ENCODE assay signal across 8 cellular contexts in genomic region chr1:6743189-6744101, GRCh38. TPM values are rescaled to one million over a fixed set of nuclear protein-coding genes. Genes with fewer than 3 reads are reported as not detected.
DNase-seq lines count a peak whose midpoint lies in the region; ATAC-seq, FAIRE-seq and TF ChIP-seq lines count a peak whose summit lies in the region.

No MANE protein-coding gene starts in this region.

- H3K4me1 ChIP-seq in OCI-LY7 (ENCODE audit: insufficient read depth, low read length, poor library complexity, severe bottlenecking) (no peaks in the 10 kb centered on the region), thoracic aorta (ENCODE audit: control insufficient read depth in 1 of 2, low read depth in 2 of 2) (peaks cover 16 to 18% of the 10 kb centered on the region in 2 donors)

- peak; percentile 59 for ATAC-seq in left lobe of liver
- ATAC-seq in thoracic aorta (ENCODE audit: insufficient number of reproducible peaks, low FRiP score, low read depth) = peak; percentile 90

- no peak overlapping the region for H3K4me3 ChIP-seq in OCI-LY7 (ENCODE audit: low read depth, low read length, poor library complexity, severe bottlenecking)
- H3K4me3 ChIP-seq in bronchial epithelial cell (ENCODE audit: low read depth, low read length) = no peak overlapping the region
- H3K4me3 ChIP-seq in thoracic aorta = peak overlapping the region; percentile 63

- H3K36me3 ChIP-seq in OCI-LY7 (ENCODE audit: insufficient read depth, low read length) = no peaks in the 10 kb centered on the region
- no peaks in the 10 kb centered on the region for H3K36me3 ChIP-seq in bronchial epithelial cell (ENCODE audit: control insufficient read depth, insufficient read depth, low read length)
- H3K36me3 ChIP-seq in thoracic aorta = no peaks in the 10 kb centered on the region

- H4K20me1 ChIP-seq in OCI-LY7 (ENCODE audit: insufficient read depth, low read length) = no peaks in the 10 kb centered on the region

- H2AFZ ChIP-seq in OCI-LY7 (ENCODE audit: low read length) = peak overlapping the region; percentile 50; the same call in 1 of the 2 replicates

- H3K27ac Mint-ChIP-seq in activated CD4-positive, alpha-beta T cell treated with anti-CD3 and anti-CD28 coated beads, Interleukin-2, amount 10 ng/mL, durations not matched to agents 7 days and 5 days = no peak overlapping the region

- H3K27me3 ChIP-seq in bronchial epithelial cell (ENCODE audit: control insufficient read depth, insufficient read depth, low read length) = peaks cover 3% of the 10 kb centered on the region
- H3K27me3 ChIP-seq in thoracic aorta (replicated peaks; ENCODE audit: insufficient read depth) = no peaks in the 10 kb centered on the region

- H3K27me3 Mint-ChIP-seq in activated CD4-positive, alpha-beta T cell treated with anti-CD3 and anti-CD28 coated beads, Interleukin-2, amount 10 ng/mL, durations not matched to agents 7 days and 5 days = peaks cover 8% of the 10 kb centered on the region

- H3K4me3 Mint-ChIP-seq in activated CD4-positive, alpha-beta T cell treated with anti-CD3 and anti-CD28 coated beads, Interleukin-2, amount 10 ng/mL, durations not matched to agents 7 days and 5 days = no peak overlapping the region

- intact Hi-C loops in OCI-LY7 (cut with micrococcal nuclease; ENCODE audit: unreplicated experiment) = no loop called here

- no peaks in the 10 kb centered on the region for H3K9me3 Mint-ChIP-seq in activated CD4-positive, alpha-beta T cell treated with anti-CD3 and anti-CD28 coated beads, Interleukin-2, amount 10 ng/mL, durations not matched to agents 7 days and 5 days

- H3K9me3 ChIP-seq in OCI-LY7 (ENCODE audit: low read length) = no peaks in the 10 kb centered on the region
- H3K9me3 ChIP-seq in thoracic aorta = no peaks in the 10 kb centered on the region

- no TSS peak for BruUV-seq in OCI-LY7 (replicated peaks; lab: Mats Ljungman, UMichigan)

- H3K4me2 ChIP-seq in OCI-LY7 (ENCODE audit: low read length) = no peak overlapping the region; the same call in 1 of the 2 replicates

- POLR2A ChIA-PET in activated CD4-positive, alpha-beta T cell treated with anti-CD3 and anti-CD28 coated beads, Interleukin-2, amount 10 ng/mL, durations not matched to agents 7 days and 5 days (lab: Charles Lee) = no interaction called here
- POLR2A ChIA-PET in OCI-LY7 (lab: Charles Lee) = interaction anchor here (0.6 to 1.0 kb wide), 4 partner anchors 32 to 412 kb away, joined by 3 to 5 read pairs (median 4); no protein-coding TSS in a partner anchor

- H3K27ac ChIP-seq in OCI-LY7 (ENCODE audit: low read depth, low read length, poor library complexity, severe bottlenecking) (no peak overlapping the region), thoracic aorta (peak overlapping the region; percentile 78 to 97)

- no peak for FAIRE-seq in bronchial epithelial cell (lab: Jason Lieb, UNC)

- no peaks in the 10 kb centered on the region for H3K79me2 ChIP-seq in OCI-LY7 (ENCODE audit: insufficient read depth, low read depth, low read length)

- TF ChIP-seq CTCF in OCI-LY7 (conservative IDR thresholded peaks at IDR 0.05; ENCODE audit: low read length) (no peak), bronchial epithelial cell (IDR thresholded peaks at IDR 0.05; ENCODE audit: insufficient read depth, low read length, severe bottlenecking) (no peak), thoracic aorta (IDR thresholded peaks at IDR 0.05) (no peak)

- CTCF ChIA-PET in activated CD4-positive, alpha-beta T cell treated with anti-CD3 and anti-CD28 coated beads, Interleukin-2, amount 10 ng/mL, durations not matched to agents 7 days and 5 days (lab: Charles Lee) = interaction anchor here (1.3 kb wide), 1 partner anchor 31 kb away, joined by 3 read pairs; no protein-coding TSS in a partner anchor
- CTCF ChIA-PET in OCI-LY7 (lab: Charles Lee; ENCODE audit: unreplicated experiment) = no interaction called here

- no peaks in the 10 kb centered on the region for H3K36me3 Mint-ChIP-seq in activated CD4-positive, alpha-beta T cell treated with anti-CD3 and anti-CD28 coated beads, Interleukin-2, amount 10 ng/mL, durations not matched to agents 7 days and 5 days (ENCODE audit: low read depth)

- H3K9me2 ChIP-seq in OCI-LY7 (ENCODE audit: insufficient read depth, low read length) = no peaks in the 10 kb centered on the region

- DNase-seq in activated CD4-positive, alpha-beta T cell treated with anti-CD3 and anti-CD28 coated beads, Interleukin-2, amount 10 ng/mL, durations not matched to agents 7 days and 5 days = peak; percentile 32
- no peak for DNase-seq in activated CD4-positive, alpha-beta T cell treated with anti-CD3 and anti-CD28 coated beads for 4 hours
- DNase-seq in OCI-LY7 (ENCODE audit: low spot score) = no peak
- peak; percentile 94 for DNase-seq in bronchial epithelial cell (ENCODE audit: low read depth)
- no peak for DNase-seq in left lobe of liver (ENCODE audit: low spot score)
- peak; percentile 21 for DNase-seq in thoracic aorta (ENCODE audit: low spot score)
- no peak for DNase-seq in NCI-H2107 (lab: John Stamatoyannopoulos, UW)
- no peak for DNase-seq in iPS-NIHi7 (ENCODE audit: extremely low spot score)

- peaks cover 9% of the 10 kb centered on the region for H3K4me1 Mint-ChIP-seq in activated CD4-positive, alpha-beta T cell treated with anti-CD3 and anti-CD28 coated beads, Interleukin-2, amount 10 ng/mL, durations not matched to agents 7 days and 5 days

RNA-seq across cellular contexts. Expression of gene CAMTA1, which starts 41.8 kb away (rescaled TPM):
- 10 to 100 TPM; 39.3 to 48.8 TPM for total RNA-seq in activated CD4-positive, alpha-beta T cell treated with anti-CD3 and anti-CD28 coated beads, Interleukin-2, amount 10 ng/mL, durations not matched to agents 7 days and 5 days
- total RNA-seq in OCI-LY7 (2014; rRNA removed; shearing (Covaris generic)) = 40.2 and 43.9 TPM in 2 replicates
- total RNA-seq in OCI-LY7 (2022) (73.3 and 80.8 TPM in 2 replicates), bronchial epithelial cell (62.3 and 68.2 TPM in 2 replicates), left lobe of liver (33.6 TPM), thoracic aorta (100 to 1,000 TPM; 105 to 113 TPM)

RNA-seq across cellular contexts. Expression of gene DNAJC11, which starts 41.8 kb away (rescaled TPM):
- total RNA-seq in activated CD4-positive, alpha-beta T cell treated with anti-CD3 and anti-CD28 coated beads, Interleukin-2, amount 10 ng/mL, durations not matched to agents 7 days and 5 days = 10 to 100 TPM; 43.0 to 52.1 TPM
- total RNA-seq in OCI-LY7 (2014; rRNA removed; shearing (Covaris generic)) = 31.0 and 41.6 TPM in 2 replicates
- 64.1 and 65.6 TPM in 2 replicates for total RNA-seq in OCI-LY7 (2022)
- total RNA-seq in bronchial epithelial cell = 17.9 and 31.1 TPM in 2 replicates
- total RNA-seq in left lobe of liver = 29.5 TPM
- 10 to 100 TPM; 19.4 to 40.4 TPM for total RNA-seq in thoracic aorta

Comparison
In these comparisons a context has a peak if more than half of its experiments do, and no peak if none do; other contexts are left out.
1. DNase-seq: peak in activated CD4-positive, alpha-beta T cell treated with anti-CD3 and anti-CD28 coated beads, Interleukin-2, amount 10 ng/mL, durations not matched to agents 7 days and 5 days (single experiment), bronchial epithelial cell (single experiment) and thoracic aorta (single experiment); none in activated CD4-positive, alpha-beta T cell treated with anti-CD3 and anti-CD28 coated beads for 4 hours (0 of 2), OCI-LY7 (single experiment), left lobe of liver (single experiment), NCI-H2107 (single experiment) and iPS-NIHi7 (single experiment).